In genomic region chr7:28867181-28867580, GRCh38 we compare ENCODE assay signal across 6 cellular contexts.
"Had no signal": no experiment of that assay in that cellular context is flagged by ENCODE, and none has a peak within 500 bp of the region (broad histone marks: within the 10 kb centered on the region; RNA-seq: fewer than 3 reads in every experiment).

No MANE protein-coding gene starts in this region.

- H2AFZ ChIP-seq: GM23248 had no signal

- H3K4me3 ChIP-seq: GM23248, K562 had no signal

- ATAC-seq: K562 had no signal

- H3K9ac ChIP-seq: GM23248 had no signal

- DNase-seq: GM23248, H9, HCEC 1CT, HFFc6, IMR-90 had no signal

- H3K27ac ChIP-seq: GM23248 had no signal
